ENCODE assay signal across 1 cellular context in genomic region chr9:113409883-113410206, GRCh38.
TF ChIP-seq lines count a peak whose summit lies in the region.

No MANE protein-coding gene starts in this region.

TF ChIP-seq in K562, 482 proteins besides CTCF, POLR2A, EP300 and RAD21:
- TF ChIP-seq FOXK1 (CRISPR knock-in tag; IDR thresholded peaks at IDR 0.05; ENCODE audit: borderline replicate concordance) (peak; percentile 90), RBM25 (IDR thresholded peaks at IDR 0.05; ENCODE audit: low read depth, low read length, severe bottlenecking) (no peak), FOSL1 (tag; conservative IDR thresholded peaks at IDR 0.05) (no peak), CHD1 (IDR thresholded peaks at IDR 0.05; ENCODE audit: low read length) (peak; percentile 93), ZNF766 (CRISPR knock-in tag; conservative IDR thresholded peaks at IDR 0.05) (peak; percentile 7; the same call in 1 of the 2 replicates), HNRNPLL (IDR thresholded peaks at IDR 0.05; ENCODE audit: low read depth, low read length, poor library complexity, severe bottlenecking) (no peak), NR0B1 (IDR thresholded peaks at IDR 0.05; ENCODE audit: partially characterized antibody) (no peak), THAP12 (CRISPR knock-in tag; IDR thresholded peaks at IDR 0.05) (peak; percentile 44; the same call in 1 of the 2 replicates), CCNT2 (IDR thresholded peaks at IDR 0.05; ENCODE audit: borderline replicate concordance, extremely low read depth, insufficient read length, low read depth, low read length) (peak; percentile 9), SRSF3 (IDR thresholded peaks at IDR 0.05; ENCODE audit: insufficient read depth, low read length) (0 out of 2 replicates have a peak, but pooled peaks have one; percentile 40), CREB1 (IDR thresholded peaks at IDR 0.05) (no peak), CREB1 (CRISPR knock-in tag; IDR thresholded peaks at IDR 0.05) (no peak), ETV6 (IDR thresholded peaks at IDR 0.05; ENCODE audit: borderline replicate concordance in 1 of 2, low read depth in 2 of 2, low read length in 1 of 2) (no peak), ETV6 (CRISPR knock-in tag; IDR thresholded peaks at IDR 0.05; ENCODE audit: borderline replicate concordance) (peak; percentile 32; the same call in 1 of the 2 replicates), ZBTB1 (CRISPR knock-in tag; IDR thresholded peaks at IDR 0.05; ENCODE audit: borderline replicate concordance, low read depth) (0 out of 2 replicates have a peak, but pooled peaks have one; percentile 57), E2F3 (CRISPR knock-in tag; IDR thresholded peaks at IDR 0.05) (no peak), ZNF232 (CRISPR knock-in tag; IDR thresholded peaks at IDR 0.05) (peak; percentile 65; the same call in 1 of the 2 replicates), OTX1 (CRISPR knock-in tag; IDR thresholded peaks at IDR 0.05) (0 out of 2 replicates have a peak, but pooled peaks have one; percentile 2), FOXP4 (CRISPR knock-in tag; IDR thresholded peaks at IDR 0.05; ENCODE audit: borderline replicate concordance) (peak; percentile 66; the same call in 1 of the 2 replicates), LCOR (CRISPR knock-in tag; IDR thresholded peaks at IDR 0.05) (0 out of 2 replicates have a peak, but pooled peaks have one; percentile 7), HDAC6 (IDR thresholded peaks at IDR 0.05; ENCODE audit: low read depth, low read length) (no peak)
